25 cellular contexts compared by ENCODE assay signal in genomic region chr12:39887824-39888223, GRCh38.
DNase-seq lines count a peak whose midpoint lies in the region; ATAC-seq, FAIRE-seq and TF ChIP-seq lines count a peak whose summit lies in the region.
"Had no signal": no experiment of that assay in that cellular context is flagged by ENCODE, and none has a peak within 500 bp of the region (broad histone marks: within the 10 kb centered on the region; RNA-seq: fewer than 3 reads in every experiment).

No MANE protein-coding gene starts in this region.

- H3K4me1 ChIP-seq in K562 (replicated peaks in 1 of 2; ENCODE audit: control insufficient read depth in 2 of 2, insufficient read depth in 2 of 2, low read length in 2 of 2) (no peaks in the 10 kb centered on the region), BE2C (peaks cover 8% of the 10 kb centered on the region)

- no TSS peak for BruUV-seq in K562 (replicated peaks; lab: Mats Ljungman, UMichigan)

- no peaks in the 10 kb centered on the region for H4K20me1 ChIP-seq in K562 (replicated peaks; ENCODE audit: control insufficient read depth, insufficient read depth, low read length)
- H4K20me1 ChIP-seq: BLaER1 had no signal

- no peak for ATAC-seq in K562
- ATAC-seq: GM12878 had no signal

- 33% methylated on average over 1 of the region's 1 CpG for WGBS in K562 (ENCODE audit: insufficient coverage, low coverage, missing lambda C conversion rate)

- no peaks in the 10 kb centered on the region for H3K36me3 ChIP-seq in K562 (ENCODE audit: control insufficient read depth, insufficient read depth, low read length)
- H3K36me3 ChIP-seq in BE2C = no peaks in the 10 kb centered on the region
- H3K36me3 ChIP-seq: BLaER1 had no signal

- intact Hi-C loops in K562 (cut with micrococcal nuclease) = no loop called here

- TF ChIP-seq POLR2A in K562 (conservative IDR thresholded peaks at IDR 0.05) = no peak

- DNase-seq in NCI-H2171 treated with DMSO at 0.1 percent for 48 hours (lab: John Stamatoyannopoulos, UW) = peak; percentile 2
- no peak for DNase-seq in NCI-H2171 (lab: John Stamatoyannopoulos, UW)
- DNase-seq in Ammon's horn (ENCODE audit: low spot score) = peak; percentile 35
- peak; percentile 6 for DNase-seq in NCI-H69 (lab: John Stamatoyannopoulos, UW)
- DNase-seq in K562 (ENCODE audit: extremely low read depth in 1 of 4, low spot score in 3 of 4) = no peak
- DNase-seq in BE2C = no peak
- no peak for DNase-seq in activated naive CD4-positive, alpha-beta T cell treated with anti-CD3 and anti-CD28 coated beads, Interleukin-2, amount 50 U/mL, for 16 hours
- DNase-seq in HT-29 (ENCODE audit: low spot score) = no peak
- DNase-seq: 8988T; ACHN; C1 segment of cervical spinal cord; CD4-positive, alpha-beta memory T cell; CD4-positive, CD25-positive, alpha-beta regulatory T cell; CD8-positive, alpha-beta memory T cell; COR-L47; DMS153; DMS53; DMS79; DND-41; EL; GDM1 had no signal

- no peak for TF ChIP-seq EP300 in K562 (IDR thresholded peaks at IDR 0.05; ENCODE audit: low read length)

- no peaks in the 10 kb centered on the region for H3K27me3 ChIP-seq in K562 (ENCODE audit: control insufficient read depth in 2 of 2, insufficient read depth in 2 of 2, low read length in 2 of 2)
- H3K27me3 ChIP-seq in BE2C = no peaks in the 10 kb centered on the region
- H3K27me3 ChIP-seq: BLaER1 had no signal

- POLR2A ChIA-PET in K562 (lab: Yijun Ruan, JAX) = no interaction called here

- TF ChIP-seq CTCF in K562 (IDR thresholded peaks at IDR 0.05 in 2 of 3, conservative IDR thresholded peaks at IDR 0.05 in 1 of 3; ENCODE audit: insufficient read depth in 2 of 3, low read depth in 1 of 3, low read length in 3 of 3) = no peak
- no peak for TF ChIP-seq CTCF in BE2C (IDR thresholded peaks at IDR 0.05; ENCODE audit: low read depth, low read length)

- H3K27ac ChIP-seq in K562 (ENCODE audit: extremely low read depth, low read depth, low read length) = no peak overlapping the region
- H3K27ac ChIP-seq: BLaER1 had no signal

- no peaks in the 10 kb centered on the region for H3K9me3 ChIP-seq in K562 (replicated peaks; ENCODE audit: control insufficient read depth, insufficient read depth, low read depth, low read length)
- H3K9me3 ChIP-seq in BE2C = no peaks in the 10 kb centered on the region
- H3K9me3 ChIP-seq: BLaER1 had no signal

- H3K4me3 ChIP-seq in K562 (no peak overlapping the region), BE2C (ENCODE audit: low read depth, low read length) (no peak overlapping the region)
- H3K4me3 ChIP-seq: BLaER1, GM12878 had no signal

- H3K9me1 ChIP-seq in K562 (ENCODE audit: control insufficient read depth, insufficient read depth, low read length) = no peaks in the 10 kb centered on the region

- H2AFZ ChIP-seq in K562 (ENCODE audit: low read depth, low read length) = no peak overlapping the region

- no peak for FAIRE-seq in K562 (lab: Jason Lieb, UNC)
- FAIRE-seq: A204.1, GM12878, GM18507 had no signal

- in situ Hi-C loops in K562 (cut with MboI) = no loop called here

- no peak overlapping the region for H3K4me2 ChIP-seq in K562 (ENCODE audit: insufficient read depth, low read length)
- H3K4me2 ChIP-seq: BLaER1 had no signal

- CTCF ChIA-PET in K562 (lab: Yijun Ruan, JAX; ENCODE audit: low intra/inter-chr PET ratio) = no interaction called here

- no peak for TF ChIP-seq RAD21 in K562 (CRISPR knock-in tag; conservative IDR thresholded peaks at IDR 0.05 in 1 of 2, IDR thresholded peaks at IDR 0.05 in 1 of 2)

- no peaks in the 10 kb centered on the region for H3K79me2 ChIP-seq in K562 (ENCODE audit: control insufficient read depth, insufficient read depth, low read length)

- no peak overlapping the region for H3K9ac ChIP-seq in K562 (ENCODE audit: insufficient read depth in 1 of 2, low read depth in 2 of 2, low read length in 2 of 2)
- H3K9ac ChIP-seq: BLaER1 had no signal

TF ChIP-seq in K562, 482 proteins besides CTCF, POLR2A, EP300 and RAD21:
- TF ChIP-seq PPARD (CRISPR knock-in tag; IDR thresholded peaks at IDR 0.05) = no peak
- no peak for TF ChIP-seq HDAC6 (IDR thresholded peaks at IDR 0.05; ENCODE audit: low read depth, low read length)
- TF ChIP-seq SAFB (IDR thresholded peaks at IDR 0.05; ENCODE audit: borderline replicate concordance, low read depth, low read length) = no peak
- no peak for TF ChIP-seq BACH1 (tag; IDR thresholded peaks at IDR 0.05)
- TF ChIP-seq HDAC1 (IDR thresholded peaks at IDR 0.05) = no peak
- no peak for TF ChIP-seq ZBTB11 (CRISPR knock-in tag; IDR thresholded peaks at IDR 0.05)
- TF ChIP-seq MEIS2 (IDR thresholded peaks at IDR 0.05; ENCODE audit: partially characterized antibody) = peak; percentile 18
- TF ChIP-seq PBX2 (CRISPR knock-in tag; IDR thresholded peaks at IDR 0.05; ENCODE audit: low read depth) = no peak
- 0 out of 2 replicates have a peak, but pooled peaks have one; percentile 39 for TF ChIP-seq PBX2 (tag; conservative IDR thresholded peaks at IDR 0.05; ENCODE audit: low read depth)

Comparison
In these comparisons a context has a peak if more than half of its experiments do, and no peak if none do; other contexts are left out.
1. DNase-seq: peak in NCI-H2171 treated with DMSO at 0.1 percent for 48 hours (single experiment), Ammon's horn (single experiment) and NCI-H69 (single experiment); none in NCI-H2171 (single experiment), K562 (0 of 4), BE2C (single experiment), activated naive CD4-positive, alpha-beta T cell treated with anti-CD3 and anti-CD28 coated beads, Interleukin-2, amount 50 U/mL, for 16 hours (single experiment) and HT-29 (single experiment).